10 cellular contexts compared by ENCODE assay signal in genomic region chr20:4130404-4131189, GRCh38. TPM values are rescaled to one million over a fixed set of nuclear protein-coding genes. Genes with fewer than 3 reads are reported as not detected.
DNase-seq lines count a peak whose midpoint lies in the region; ATAC-seq, FAIRE-seq and TF ChIP-seq lines count a peak whose summit lies in the region.
"Had no signal": no experiment of that assay in that cellular context is flagged by ENCODE, and none has a peak within 500 bp of the region (broad histone marks: within the 10 kb centered on the region; RNA-seq: fewer than 3 reads in every experiment).

No MANE protein-coding gene starts in this region.

- peak overlapping the region; percentile 59 for H3K4me2 ChIP-seq in A549

- no peaks in the 10 kb centered on the region for H3K9me3 Mint-ChIP-seq in activated CD4-positive, alpha-beta memory T cell treated with anti-CD3 and anti-CD28 coated beads for 36 hours
- peaks cover 8% of the 10 kb centered on the region for H3K9me3 Mint-ChIP-seq in chondrocyte (ENCODE audit: low read depth)

- TF ChIP-seq RAD21 in A549 (conservative IDR thresholded peaks at IDR 0.05 in 1 of 2, IDR thresholded peaks at IDR 0.05 in 1 of 2), result no peak; a peak in 2 of 5 replicates

- intact Hi-C loops in activated CD4-positive, alpha-beta memory T cell treated with anti-CD3 and anti-CD28 coated beads for 36 hours (cut with micrococcal nuclease), result no loop called here

- 1% methylated on average over 8 of the region's 8 CpGs for WGBS in A549 (ENCODE audit: missing lambda C conversion rate)

- peaks cover 22% of the 10 kb centered on the region for H3K9me3 ChIP-seq in A549

- peak overlapping the region; percentile 93 for H3K27ac ChIP-seq in A549
- H3K27ac ChIP-seq: skin epidermis had no signal

- CTCF ChIA-PET in A549 (lab: Yijun Ruan, JAX), result interaction anchor here (0.9 to 1.0 kb wide), 2 partner anchors 11 to 39 kb away, joined by 3 read pairs; no protein-coding TSS in a partner anchor
- CTCF ChIA-PET in activated CD4-positive, alpha-beta memory T cell treated with anti-CD3 and anti-CD28 coated beads for 36 hours (lab: Charles Lee), result interaction anchor here (0.8 kb wide), 1 partner anchor 45 kb away, joined by 4 read pairs; no protein-coding TSS in a partner anchor

- DNase-seq in A549 (ENCODE audit: low read depth in 1 of 2, low spot score in 1 of 2) (peak; percentile 69 to 90), iris pigment epithelial cell (ENCODE audit: low read depth) (peak; percentile 84), putamen (ENCODE audit: low spot score) (no peak), chondrocyte (ENCODE audit: low spot score) (no peak), DMS153 (lab: John Stamatoyannopoulos, UW) (no peak)
- peak; percentile 79 for DNase-seq in Jurkat, Clone E6-1 (ENCODE audit: low read depth, low spot score)
- peak; percentile 86 for DNase-seq in activated CD4-positive, alpha-beta memory T cell treated with anti-CD3 and anti-CD28 coated beads for 36 hours

- no peak overlapping the region for H3K4me3 ChIP-seq in A549
- peak overlapping the region; percentile 9; the same call in 1 of the 2 replicates for H3K4me3 ChIP-seq in Jurkat, Clone E6-1 (ENCODE audit: low read length)
- H3K4me3 ChIP-seq: skin epidermis had no signal

- ATAC-seq in A549 (peak in 1 of 2 experiments; percentile 9; a peak in 4 of 6 replicates), GM18858 (IDR thresholded peaks at IDR 0.05; ENCODE audit: unreplicated experiment) (no peak)

- H3K4me1 ChIP-seq in A549, result peaks cover 49% of the 10 kb centered on the region

- peak overlapping the region; percentile 55 for H3K27ac Mint-ChIP-seq in activated CD4-positive, alpha-beta memory T cell treated with anti-CD3 and anti-CD28 coated beads for 36 hours
- no peak overlapping the region for H3K27ac Mint-ChIP-seq in chondrocyte (ENCODE audit: unreplicated experiment)

- H3K36me3 Mint-ChIP-seq in activated CD4-positive, alpha-beta memory T cell treated with anti-CD3 and anti-CD28 coated beads for 36 hours, result no peaks in the 10 kb centered on the region
- no peaks in the 10 kb centered on the region for H3K36me3 Mint-ChIP-seq in chondrocyte (ENCODE audit: low read depth)

- TF ChIP-seq EP300 in A549 (IDR thresholded peaks at IDR 0.05), result peak; percentile 70 to 76; a peak in 3 of 5 replicates

- TF ChIP-seq CTCF in A549 (IDR thresholded peaks at IDR 0.05) (no peak), chondrocyte (IDR thresholded peaks at IDR 0.05) (no peak)

- peaks cover 40% of the 10 kb centered on the region for H3K4me1 Mint-ChIP-seq in activated CD4-positive, alpha-beta memory T cell treated with anti-CD3 and anti-CD28 coated beads for 36 hours (ENCODE audit: low read depth)
- peaks cover 23% of the 10 kb centered on the region for H3K4me1 Mint-ChIP-seq in chondrocyte (ENCODE audit: low read depth)

- FAIRE-seq in A549 (lab: Jason Lieb, UNC), result peak; percentile 78
- FAIRE-seq: D721Med had no signal

- no peak overlapping the region for H3K4me3 Mint-ChIP-seq in activated CD4-positive, alpha-beta memory T cell treated with anti-CD3 and anti-CD28 coated beads for 36 hours
- no peak overlapping the region for H3K4me3 Mint-ChIP-seq in chondrocyte (ENCODE audit: unreplicated experiment)

- peaks cover 21% of the 10 kb centered on the region for H3K27me3 Mint-ChIP-seq in activated CD4-positive, alpha-beta memory T cell treated with anti-CD3 and anti-CD28 coated beads for 36 hours
- H3K27me3 Mint-ChIP-seq in chondrocyte (ENCODE audit: low read depth), result no peaks in the 10 kb centered on the region

- no peak for TF ChIP-seq POLR2A in A549 (IDR thresholded peaks at IDR 0.05; ENCODE audit: low read length)

- POLR2A ChIA-PET in A549 (lab: Yijun Ruan, JAX), result no interaction called here
- POLR2A ChIA-PET in activated CD4-positive, alpha-beta memory T cell treated with anti-CD3 and anti-CD28 coated beads for 36 hours (lab: Charles Lee), result interaction anchor here (0.6 kb wide), 1 partner anchor 51 kb away, joined by 3 read pairs; no protein-coding TSS in a partner anchor

TF ChIP-seq in A549, 52 proteins besides CTCF, POLR2A, EP300 and RAD21:
- TF ChIP-seq RNF2 (IDR thresholded peaks at IDR 0.05; ENCODE audit: borderline replicate concordance, low read depth) (no peak), HDAC2 (IDR thresholded peaks at IDR 0.05) (no peak), HOXB13 (CRISPR knock-in tag; IDR thresholded peaks at IDR 0.05; ENCODE audit: low read depth) (0 out of 2 replicates have a peak, but pooled peaks have one; percentile 61), PBX3 (IDR thresholded peaks at IDR 0.05) (no peak), CBX2 (IDR thresholded peaks at IDR 0.05; ENCODE audit: borderline replicate concordance, low read depth) (no peak), FOSL2 (IDR thresholded peaks at IDR 0.05) (no peak; the same call in 1 of the 2 replicates), FOSL2 (CRISPR knock-in tag; IDR thresholded peaks at IDR 0.05) (peak; percentile 82), JUNB (IDR thresholded peaks at IDR 0.05) (peak; percentile 78), GATA3 (IDR thresholded peaks at IDR 0.05; ENCODE audit: borderline replicate concordance) (peak; percentile 81), CEBPB (IDR thresholded peaks at IDR 0.05) (peak in 1 of 2 experiments; percentile 62), PHF8 (IDR thresholded peaks at IDR 0.05; ENCODE audit: borderline replicate concordance, low read depth) (no peak), HOXB5 (CRISPR knock-in tag; IDR thresholded peaks at IDR 0.05) (peak; percentile 83; the same call in 1 of the 2 replicates), NR3C1 (IDR thresholded peaks at IDR 0.05) (no peak), ZFP36 (IDR thresholded peaks at IDR 0.05; ENCODE audit: borderline replicate concordance, partially characterized antibody) (peak; percentile 84), TFCP2L1 (CRISPR knock-in tag; IDR thresholded peaks at IDR 0.05) (no peak), HES2 (IDR thresholded peaks at IDR 0.05) (no peak), BCL3 (IDR thresholded peaks at IDR 0.05) (0 out of 3 replicates have a peak, but pooled peaks have one; percentile 35), HOXA7 (CRISPR knock-in tag; IDR thresholded peaks at IDR 0.05) (no peak), JUN (IDR thresholded peaks at IDR 0.05) (peak; percentile 75 to 88), BHLHE40 (IDR thresholded peaks at IDR 0.05; ENCODE audit: low read depth, low read length) (no peak), CHD4 (IDR thresholded peaks at IDR 0.05; ENCODE audit: borderline replicate concordance) (no peak), MAFK (IDR thresholded peaks at IDR 0.05; ENCODE audit: partially characterized antibody) (peak; percentile 54), SMC3 (IDR thresholded peaks at IDR 0.05) (peak; percentile 36; the same call in 2 of the 3 replicates)
- TF ChIP-seq, protein P1, sequence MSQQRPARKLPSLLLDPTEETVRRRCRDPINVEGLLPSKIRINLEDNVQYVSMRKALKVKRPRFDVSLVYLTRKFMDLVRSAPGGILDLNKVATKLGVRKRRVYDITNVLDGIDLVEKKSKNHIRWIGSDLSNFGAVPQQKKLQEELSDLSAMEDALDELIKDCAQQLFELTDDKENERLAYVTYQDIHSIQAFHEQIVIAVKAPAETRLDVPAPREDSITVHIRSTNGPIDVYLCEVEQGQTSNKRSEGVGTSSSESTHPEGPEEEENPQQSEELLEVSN (IDR thresholded peaks at IDR 0.05; ENCODE audit: borderline replicate concordance, low read depth), result no peak
- TF ChIP-seq, protein P2, sequence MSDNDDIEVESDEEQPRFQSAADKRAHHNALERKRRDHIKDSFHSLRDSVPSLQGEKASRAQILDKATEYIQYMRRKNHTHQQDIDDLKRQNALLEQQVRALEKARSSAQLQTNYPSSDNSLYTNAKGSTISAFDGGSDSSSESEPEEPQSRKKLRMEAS (IDR thresholded peaks at IDR 0.05), result peak; percentile 57; the same call in 1 of the 2 replicates

RNA-seq across cellular contexts. Expression of gene SMOX, which starts 18.0 kb away (rescaled TPM):
- 67.4 and 111 TPM in 2 replicates for polyA plus RNA-seq in A549 (2011; rRNA removed)
- 143 and 175 TPM in 2 replicates for polyA plus RNA-seq in A549 (2012; cell fraction: cytosol; rRNA removed)
- 251 and 331 TPM in 2 replicates for polyA plus RNA-seq in A549 (2012; cell fraction: nucleus; rRNA removed)
- 118 to 139 TPM (median 131 TPM) in 3 replicates for polyA plus RNA-seq in A549 (2017; fragmentation: RNase III; extraction: RNeasy Plus Mini Kit Qiagen cat#74134 plus additional on column Dnase treatment)
- polyA minus RNA-seq in A549 (2011; rRNA and poly(A)+ RNA removed), result 35.4 and 69.5 TPM in 2 replicates
- 17.0 TPM for polyA plus RNA-seq in Jurkat, Clone E6-1 (2012; ENCODE audit: insufficient read depth, insufficient read length)
- total RNA-seq in activated CD4-positive, alpha-beta memory T cell treated with anti-CD3 and anti-CD28 coated beads for 36 hours, result 10 to 100 TPM in 1 of 2 experiments, 1 to 10 TPM in 1; 7.9 to 11.6 TPM
- 5.9 to 17.2 TPM (median 16.2 TPM) in 3 replicates for total RNA-seq in chondrocyte

Comparison
In these comparisons a context has a peak if more than half of its experiments do, and no peak if none do; other contexts are left out.
1. DNase-seq: peak in A549 (2 of 2), Jurkat, Clone E6-1 (single experiment), activated CD4-positive, alpha-beta memory T cell treated with anti-CD3 and anti-CD28 coated beads for 36 hours (single experiment) and iris pigment epithelial cell (single experiment); none in putamen (single experiment), chondrocyte (single experiment) and DMS153 (single experiment).